In the genomic region with DNA sequence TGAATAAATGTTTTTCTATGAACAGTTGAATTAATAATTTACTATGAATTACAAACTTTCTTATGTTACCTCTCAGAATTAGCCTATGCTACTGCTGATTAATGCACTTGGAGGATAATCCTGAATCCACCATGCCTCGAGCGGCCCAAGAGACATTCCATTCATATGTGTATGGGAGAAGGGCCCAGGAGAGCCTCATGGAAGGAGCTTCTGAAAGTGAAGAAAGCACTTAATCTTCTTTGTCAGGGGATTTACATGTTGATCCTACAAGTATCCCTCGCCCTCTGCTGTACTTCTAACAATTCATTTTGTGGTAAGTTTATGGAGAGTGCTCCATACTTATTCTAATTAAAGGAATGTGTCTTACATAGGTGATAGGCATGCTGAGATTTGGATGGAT, we compare ENCODE assay signal across 29 cellular contexts.
"Had no signal": no experiment of that assay in that cellular context is flagged by ENCODE, and none has a peak within 500 bp of the region (broad histone marks: within the 10 kb centered on the region; RNA-seq: fewer than 3 reads in every experiment).

No MANE protein-coding gene starts in this region.

- H3K9me3 ChIP-seq: gastrocnemius medialis had no signal

- H3K27ac Mint-ChIP-seq: activated B cell treated with CpG ODN at 0.5 μM for 24 hours; activated CD8-positive, alpha-beta T cell treated with anti-CD3 and anti-CD28 coated beads for 36 hours; activated naive CD8-positive, alpha-beta T cell; activated T-helper 17 cell treated with anti-CD3 and anti-CD28 coated beads, Interleukin-2, amount 50 U/mL, for 72 hours; effector memory CD8-positive, alpha-beta T cell had no signal

- H3K27me3 Mint-ChIP-seq: activated B cell treated with CpG ODN at 0.5 μM for 24 hours; activated CD8-positive, alpha-beta T cell treated with anti-CD3 and anti-CD28 coated beads for 36 hours; activated naive CD8-positive, alpha-beta T cell; activated T-helper 17 cell treated with anti-CD3 and anti-CD28 coated beads, Interleukin-2, amount 50 U/mL, for 72 hours; effector memory CD8-positive, alpha-beta T cell had no signal

- H3K36me3 ChIP-seq: esophagus muscularis mucosa, gastrocnemius medialis, heart left ventricle had no signal

- DNase-seq: activated B cell treated with CpG ODN at 0.5 μM for 24 hours; activated CD4-positive, alpha-beta T cell treated with anti-CD3 and anti-CD28 coated beads for 48 hours; activated CD4-positive, alpha-beta T cell treated with anti-CD3 and anti-CD28 coated beads, Interleukin-2, amount 50 U/mL, for 1 hour; activated CD4-positive, alpha-beta T cell treated with anti-CD3 and anti-CD28 coated beads, Interleukin-2, amount 50 U/mL, for 48 hours; activated CD8-positive, alpha-beta memory T cell treated with anti-CD3 and anti-CD28 coated beads for 24 hours; activated CD8-positive, alpha-beta T cell treated with anti-CD3 and anti-CD28 coated beads for 36 hours; activated effector memory CD4-positive, alpha-beta T cell treated with Interleukin-2 at 50 U/mL for 16 hours; activated gamma-delta T cell treated with Interleukin-2 at 50 U/mL for 16 hours; activated naive CD4-positive, alpha-beta T cell treated with anti-CD3 and anti-CD28 coated beads, Interleukin-2, amount 50 U/mL, for 16 hours; activated naive CD4-positive, alpha-beta T cell treated with Interleukin-2 at 50 U/mL for 16 hours; activated T-cell treated with anti-CD3 and anti-CD28 coated beads, Interleukin-2, amount 50 U/mL, for 4 hours; amniotic stem cell; anterior cingulate cortex; body of pancreas; caudate nucleus; cortex of kidney; dermis blood vessel endothelial cell; effector CD4-positive, alpha-beta T cell; effector memory CD8-positive, alpha-beta T cell; erythroblast; foreskin keratinocyte; gastrocnemius medialis; glutamatergic neuron; heart left ventricle; T-helper 2 cell had no signal

- H3K27me3 ChIP-seq: body of pancreas, esophagus muscularis mucosa, foreskin keratinocyte, gastrocnemius medialis, heart left ventricle had no signal

- H3K4me3 ChIP-seq: body of pancreas, esophagus muscularis mucosa, gastrocnemius medialis, heart left ventricle had no signal

- H3K4me1 Mint-ChIP-seq: activated B cell treated with CpG ODN at 0.5 μM for 24 hours; activated T-helper 17 cell treated with anti-CD3 and anti-CD28 coated beads, Interleukin-2, amount 50 U/mL, for 72 hours had no signal

- H3K4me3 Mint-ChIP-seq: activated B cell treated with CpG ODN at 0.5 μM for 24 hours; activated CD8-positive, alpha-beta T cell treated with anti-CD3 and anti-CD28 coated beads for 36 hours; activated naive CD8-positive, alpha-beta T cell; activated T-cell treated with anti-CD3 and anti-CD28 coated beads, Interleukin-2, amount 50 U/mL, for 4 hours; activated T-helper 17 cell treated with anti-CD3 and anti-CD28 coated beads, Interleukin-2, amount 50 U/mL, for 72 hours; effector memory CD8-positive, alpha-beta T cell had no signal

- ATAC-seq: activated CD4-positive, CD25-positive, alpha-beta regulatory T cell treated with anti-CD3 and anti-CD28 coated beads, Interleukin-2, amount 50 U/mL, for 24 hours; activated CD8-positive, alpha-beta T cell treated with anti-CD3 and anti-CD28 coated beads for 36 hours; activated T-cell treated with anti-CD3 and anti-CD28 coated beads, Interleukin-2, amount 50 U/mL, for 4 hours; activated T-helper 17 cell treated with anti-CD3 and anti-CD28 coated beads, Interleukin-2, amount 50 U/mL, for 72 hours; body of pancreas; effector memory CD8-positive, alpha-beta T cell; foreskin keratinocyte; gastrocnemius medialis; heart left ventricle had no signal

- H3K4me1 ChIP-seq: body of pancreas, esophagus muscularis mucosa, foreskin keratinocyte, gastrocnemius medialis, heart left ventricle had no signal

- H3K36me3 Mint-ChIP-seq: activated naive CD8-positive, alpha-beta T cell had no signal

- H3K27ac ChIP-seq: body of pancreas, esophagus muscularis mucosa, foreskin keratinocyte, gastrocnemius medialis, heart left ventricle had no signal
